Comparison of ENCODE assay signal across 25 cellular contexts in genomic region chr21:46662367-46662654, GRCh38. TPM values are rescaled to one million over a fixed set of nuclear protein-coding genes. Genes with fewer than 3 reads are reported as not detected.
"Had no signal": no experiment of that assay in that cellular context is flagged by ENCODE, and none has a peak within 500 bp of the region (broad histone marks: within the 10 kb centered on the region; RNA-seq: fewer than 3 reads in every experiment).

No MANE protein-coding gene starts in this region.

- H3K27me3 Mint-ChIP-seq: activated CD4-positive, alpha-beta T cell treated with anti-CD3 and anti-CD28 coated beads, Interleukin-2, amount 10 ng/mL, durations not matched to agents 7 days and 5 days; activated naive CD8-positive, alpha-beta T cell treated with anti-CD3 and anti-CD28 coated beads, Interleukin-2, amount 10 ng/mL, durations not matched to agents 7 days and 5 days; activated T-cell treated with anti-CD3 and anti-CD28 coated beads, Interleukin-2, amount 50 U/mL, for 24 hours had no signal

- H3K27me3 ChIP-seq: suprapubic skin, vagina had no signal

- H3K9me3 Mint-ChIP-seq: activated CD4-positive, alpha-beta T cell treated with anti-CD3 and anti-CD28 coated beads, Interleukin-2, amount 10 ng/mL, durations not matched to agents 7 days and 5 days; activated naive CD8-positive, alpha-beta T cell treated with anti-CD3 and anti-CD28 coated beads, Interleukin-2, amount 10 ng/mL, durations not matched to agents 7 days and 5 days; activated T-cell treated with anti-CD3 and anti-CD28 coated beads, Interleukin-2, amount 50 U/mL, for 24 hours; activated T-helper 2 cell treated with anti-CD3 and anti-CD28 coated beads, Interferon-gamma antibody, Interleukin-2, Interleukin-4, amounts not matched to agents 10 μg/mL and 5 μg/mL and 100 μg/mL, durations not matched to agents 14 hours and 24 hours and 36 hours; naive B cell had no signal

- H3K4me1 ChIP-seq: pancreas had no signal

- H3K27ac Mint-ChIP-seq: activated CD4-positive, alpha-beta T cell treated with anti-CD3 and anti-CD28 coated beads, Interleukin-2, amount 10 ng/mL, durations not matched to agents 7 days and 5 days; activated CD8-positive, alpha-beta T cell treated with anti-CD3 and anti-CD28 coated beads, Interleukin-2, amount 10 ng/mL, durations not matched to agents 7 days and 5 days; activated naive CD8-positive, alpha-beta T cell treated with anti-CD3 and anti-CD28 coated beads, Interleukin-2, amount 10 ng/mL, durations not matched to agents 7 days and 5 days; activated T-cell treated with anti-CD3 and anti-CD28 coated beads, Interleukin-2, amount 50 U/mL, for 24 hours; activated T-helper 2 cell treated with anti-CD3 and anti-CD28 coated beads, Interferon-gamma antibody, Interleukin-2, Interleukin-4, amounts not matched to agents 10 μg/mL and 5 μg/mL and 100 μg/mL, durations not matched to agents 14 hours and 24 hours and 36 hours; naive B cell had no signal

- H3K4me3 Mint-ChIP-seq: activated CD4-positive, alpha-beta T cell treated with anti-CD3 and anti-CD28 coated beads, Interleukin-2, amount 10 ng/mL, durations not matched to agents 7 days and 5 days; activated CD8-positive, alpha-beta T cell treated with anti-CD3 and anti-CD28 coated beads, Interleukin-2, amount 10 ng/mL, durations not matched to agents 7 days and 5 days; activated naive CD8-positive, alpha-beta T cell treated with anti-CD3 and anti-CD28 coated beads, Interleukin-2, amount 10 ng/mL, durations not matched to agents 7 days and 5 days; activated T-cell treated with anti-CD3 and anti-CD28 coated beads, Interleukin-2, amount 50 U/mL, for 24 hours; brain; naive B cell had no signal

- H3K4me3 ChIP-seq: left lung, pancreas, right lobe of liver had no signal

- H3K9me3 ChIP-seq: left lung, neutrophil, pancreas, right lobe of liver, suprapubic skin, vagina had no signal

- ATAC-seq: activated CD8-positive, alpha-beta T cell treated with anti-CD3 and anti-CD28 coated beads, Interleukin-2, amount 10 ng/mL, durations not matched to agents 7 days and 5 days had no signal

- DNase-seq: activated CD4-positive, alpha-beta T cell treated with anti-CD3 and anti-CD28 coated beads, Interleukin-2, amount 10 ng/mL, durations not matched to agents 7 days and 5 days; activated CD4-positive, CD25-positive, alpha-beta regulatory T cell; activated CD8-positive, alpha-beta T cell treated with anti-CD3 and anti-CD28 coated beads, Interleukin-2, amount 10 ng/mL, durations not matched to agents 7 days and 5 days; activated naive CD4-positive, alpha-beta T cell treated with Interleukin-2 at 50 U/mL for 16 hours; activated naive CD8-positive, alpha-beta T cell treated with anti-CD3 and anti-CD28 coated beads, Interleukin-2, amount 10 ng/mL, durations not matched to agents 7 days and 5 days; activated T-cell treated with anti-CD3 and anti-CD28 coated beads, Interleukin-2, amount 50 U/mL, for 24 hours; central memory CD4-positive, alpha-beta T cell; foreskin melanocyte; hypothalamus; left lung; naive B cell; right lobe of liver; stimulated activated naive CD4-positive, alpha-beta T cell; T-helper 1 cell; T-helper 9 cell; trophoblast cell had no signal

- H3K27ac ChIP-seq: left lung, neutrophil, pancreas, right lobe of liver, suprapubic skin had no signal

RNA-seq across cellular contexts. Expression of gene S100B, which starts 57.4 kb away (rescaled TPM):
- total RNA-seq: activated T-helper 2 cell treated with anti-CD3 and anti-CD28 coated beads, Interferon-gamma antibody, Interleukin-2, Interleukin-4, amounts not matched to agents 10 μg/mL and 5 μg/mL and 100 μg/mL, durations not matched to agents 14 hours and 24 hours and 36 hours; epithelial cell of proximal tubule; pulmonary artery endothelial cell had no signal
- polyA plus RNA-seq: keratinocyte had no signal
